In the genomic region with DNA sequence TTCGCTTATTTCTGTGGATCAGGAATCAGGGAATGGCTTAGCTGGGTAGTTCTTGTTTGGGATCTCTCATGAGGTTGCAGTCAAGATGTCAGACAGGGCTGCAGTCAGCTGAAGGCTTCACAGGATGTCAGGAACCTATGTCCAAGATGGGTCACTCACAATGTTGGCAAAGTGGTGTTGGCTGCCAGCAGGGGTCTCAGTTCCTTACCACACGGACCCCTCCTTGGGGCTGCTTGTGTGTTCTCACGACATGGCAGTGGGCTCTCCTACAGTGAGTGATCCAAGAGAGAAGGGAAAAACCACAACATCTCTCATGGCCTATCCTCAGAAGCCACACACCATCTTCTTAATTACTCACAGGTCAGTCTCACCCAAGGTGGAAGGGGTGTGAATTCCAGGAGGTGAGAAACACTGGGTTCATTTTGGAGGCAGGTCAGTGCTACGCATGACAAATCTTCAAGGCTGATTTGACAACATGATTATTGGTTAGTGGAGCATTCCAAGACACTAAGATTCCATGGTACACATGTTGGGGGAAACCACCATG, we compare ENCODE assay signal across 1 cellular context.
TF ChIP-seq lines count a peak whose summit lies in the region.

No MANE protein-coding gene starts in this region.

TF ChIP-seq in HepG2, 621 proteins besides CTCF, POLR2A, EP300 and RAD21:
- peak; percentile 10; the same call in 1 of the 2 replicates for TF ChIP-seq SMC3 (IDR thresholded peaks at IDR 0.05; ENCODE audit: low read length)
- TF ChIP-seq, protein P1, sequence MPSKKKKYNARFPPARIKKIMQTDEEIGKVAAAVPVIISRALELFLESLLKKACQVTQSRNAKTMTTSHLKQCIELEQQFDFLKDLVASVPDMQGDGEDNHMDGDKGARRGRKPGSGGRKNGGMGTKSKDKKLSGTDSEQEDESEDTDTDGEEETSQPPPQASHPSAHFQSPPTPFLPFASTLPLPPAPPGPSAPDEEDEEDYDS (CRISPR knock-in tag; IDR thresholded peaks at IDR 0.05), result no peak
- peak; percentile 45 for TF ChIP-seq STAG1 (CRISPR knock-in tag; IDR thresholded peaks at IDR 0.05)
